ENCODE assay signal across 6 cellular contexts in the genomic region with DNA sequence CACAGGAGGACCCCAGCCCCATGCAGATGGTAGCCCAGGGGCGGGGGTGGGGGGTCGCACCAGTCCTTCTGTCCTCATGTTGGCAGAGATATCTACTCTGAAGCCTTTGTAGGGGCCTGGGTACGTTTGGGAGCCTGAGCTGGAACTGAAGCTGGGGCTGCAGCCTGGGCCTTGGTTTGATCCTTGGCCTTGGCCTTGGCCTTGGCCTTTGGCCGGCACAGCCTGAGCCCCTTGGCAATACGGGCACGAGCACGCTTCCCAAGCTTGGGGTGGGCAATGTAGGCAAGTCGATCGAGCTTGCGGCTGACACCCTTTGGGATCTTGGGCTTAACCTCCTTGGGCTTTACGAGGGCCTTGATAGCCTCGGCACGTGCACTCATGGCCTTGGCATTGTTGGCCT. TPM values are rescaled to one million over a fixed set of nuclear protein-coding genes. Genes with fewer than 3 reads are reported as not detected.
A peak's percentile ranks its signal among the peaks of the same experiment; 100 is the strongest.
DNase-seq lines count a peak whose midpoint lies in the region; ATAC-seq and TF ChIP-seq lines count a peak whose summit lies in the region.
"Not testable (repeated sequence)": the region's sequence is repeated elsewhere in the genome, so short reads cannot be mapped to it uniquely, and the experiment has no call there.

No MANE protein-coding gene starts in this region.

- not testable (repeated sequence) for H3K27ac Mint-ChIP-seq in activated CD4-positive, alpha-beta memory T cell treated with anti-CD3 and anti-CD28 coated beads, Interleukin-2, amount 10 ng/mL, durations not matched to agents 7 days and 5 days
- peak overlapping the region; percentile 100 for H3K27ac Mint-ChIP-seq in activated naive CD8-positive, alpha-beta T cell treated with anti-CD3 and anti-CD28 coated beads, Interleukin-2, amount 50 U/mL, for 24 hours
- H3K27ac Mint-ChIP-seq in stimulated activated naive CD8-positive, alpha-beta T cell treated with anti-CD3 and anti-CD28 coated beads, Interleukin-15, Interleukin-2, amounts not matched to agents 100 ng/mL and 50 ng/mL, for 24 hours, result peak overlapping the region; percentile 100

- POLR2A ChIA-PET in PC-3 (lab: Charles Lee; ENCODE audit: unreplicated experiment), result not testable (repeated sequence)
- POLR2A ChIA-PET in activated CD4-positive, alpha-beta memory T cell treated with anti-CD3 and anti-CD28 coated beads, Interleukin-2, amount 10 ng/mL, durations not matched to agents 7 days and 5 days (lab: Charles Lee), result interaction anchor here (1.4 to 3.1 kb wide), 6 partner anchors 10 to 227 kb away, joined by 3 to 78 read pairs (median 22); a partner anchor contains a TSS

- H3K56ac ChIP-seq in mesendoderm (ENCODE audit: low read length), result not testable (repeated sequence)

- H3K36me3 ChIP-seq in DND-41 (ENCODE audit: insufficient read depth, low read length) (peaks cover 40% of the 10 kb centered on the region), PC-3 (ENCODE audit: low read depth, low read length) (peaks cover 29% of the 10 kb centered on the region), mesendoderm (ENCODE audit: control insufficient read depth, insufficient read depth, low read length) (peaks cover 21% of the 10 kb centered on the region)

- not testable (repeated sequence) for H2BK15ac ChIP-seq in mesendoderm (replicated peaks; ENCODE audit: low read depth)

- H3K9ac ChIP-seq in DND-41 (ENCODE audit: low read depth, low read length) (peak overlapping the region; percentile 86; the same call in 1 of the 2 replicates), mesendoderm (ENCODE audit: low read length) (peak overlapping the region; percentile 99)
- H3K9ac ChIP-seq in PC-3 (ENCODE audit: low read length), result not testable (repeated sequence)

- not testable (repeated sequence) for H2BK5ac ChIP-seq in mesendoderm (ENCODE audit: low read length)

- H3K4me3 Mint-ChIP-seq in activated CD4-positive, alpha-beta memory T cell treated with anti-CD3 and anti-CD28 coated beads, Interleukin-2, amount 10 ng/mL, durations not matched to agents 7 days and 5 days, result peak overlapping the region; percentile 100
- peak overlapping the region; percentile 100 for H3K4me3 Mint-ChIP-seq in activated naive CD8-positive, alpha-beta T cell treated with anti-CD3 and anti-CD28 coated beads, Interleukin-2, amount 50 U/mL, for 24 hours
- peak overlapping the region; percentile 99 for H3K4me3 Mint-ChIP-seq in stimulated activated naive CD8-positive, alpha-beta T cell treated with anti-CD3 and anti-CD28 coated beads, Interleukin-15, Interleukin-2, amounts not matched to agents 100 ng/mL and 50 ng/mL, for 24 hours

- H2AFZ ChIP-seq in DND-41 (ENCODE audit: low read depth, low read length); PC-3 (ENCODE audit: low read length): not testable (repeated sequence)

- not testable (repeated sequence) for H3K27ac ChIP-seq in DND-41 (ENCODE audit: low read length); PC-3 (ENCODE audit: low read length); mesendoderm (ENCODE audit: low read depth, low read length)

- WGBS in mesendoderm (ENCODE audit: extremely low coverage, insufficient coverage, low lambda C conversion rate), result no CpG with 5 or more reads among the region's 13 CpGs

- H3K4me1 ChIP-seq in DND-41 (ENCODE audit: insufficient read depth, low read length) (peaks cover 28% of the 10 kb centered on the region), PC-3 (ENCODE audit: insufficient read depth, low read length) (peaks cover 22% of the 10 kb centered on the region), mesendoderm (ENCODE audit: control insufficient read depth, low read depth, low read length) (peaks cover 12% of the 10 kb centered on the region)

- not testable (repeated sequence) for H3K9me2 ChIP-seq in PC-3 (replicated peaks; ENCODE audit: low read length)

- not testable (repeated sequence) for H4K8ac ChIP-seq in mesendoderm (ENCODE audit: low read depth, low read length)

- CTCF ChIA-PET in PC-3 (lab: Charles Lee), result not testable (repeated sequence)
- CTCF ChIA-PET in activated CD4-positive, alpha-beta memory T cell treated with anti-CD3 and anti-CD28 coated beads, Interleukin-2, amount 10 ng/mL, durations not matched to agents 7 days and 5 days (lab: Charles Lee), result interaction anchor here (1.5 to 3.0 kb wide), 4 partner anchors 8 to 52 kb away, joined by 7 to 16 read pairs (median 10); a partner anchor contains a TSS

- intact Hi-C loops in PC-3 (cut with micrococcal nuclease), result not testable (repeated sequence)

- H3K4me3 ChIP-seq in DND-41 (ENCODE audit: low read depth in 1 of 2, low read length in 2 of 2), result peak overlapping the region in 1 of 2 experiments; percentile 73; a peak in 1 of 4 replicates
- not testable (repeated sequence) for H3K4me3 ChIP-seq in PC-3 (ENCODE audit: low read length); mesendoderm (ENCODE audit: low read length)

- H2BK120ac ChIP-seq in mesendoderm (ENCODE audit: low read depth, low read length), result not testable (repeated sequence)

- H2AK5ac ChIP-seq in mesendoderm (ENCODE audit: low read length), result not testable (repeated sequence)

- H3K4ac ChIP-seq in mesendoderm (ENCODE audit: low read depth, low read length), result not testable (repeated sequence)

- not testable (repeated sequence) for H4K5ac ChIP-seq in mesendoderm (ENCODE audit: low read length)

- H4K20me1 ChIP-seq in DND-41 (ENCODE audit: insufficient read depth, low read length), result peaks cover 37% of the 10 kb centered on the region
- not testable (repeated sequence) for H4K20me1 ChIP-seq in PC-3 (ENCODE audit: low read length)

- H3F3A ChIP-seq in PC-3 (ENCODE audit: low read length, unreplicated experiment), result peaks cover 18% of the 10 kb centered on the region

- not testable (repeated sequence) for DNase-seq in DND-41; PC-3; activated CD4-positive, alpha-beta memory T cell treated with anti-CD3 and anti-CD28 coated beads, Interleukin-2, amount 10 ng/mL, durations not matched to agents 7 days and 5 days; activated naive CD8-positive, alpha-beta T cell treated with anti-CD3 and anti-CD28 coated beads, Interleukin-2, amount 50 U/mL, for 24 hours; mesendoderm

- H3K27me3 Mint-ChIP-seq in activated CD4-positive, alpha-beta memory T cell treated with anti-CD3 and anti-CD28 coated beads, Interleukin-2, amount 10 ng/mL, durations not matched to agents 7 days and 5 days; activated naive CD8-positive, alpha-beta T cell treated with anti-CD3 and anti-CD28 coated beads, Interleukin-2, amount 50 U/mL, for 24 hours; stimulated activated naive CD8-positive, alpha-beta T cell treated with anti-CD3 and anti-CD28 coated beads, Interleukin-15, Interleukin-2, amounts not matched to agents 100 ng/mL and 50 ng/mL, for 24 hours: not testable (repeated sequence)

- BruUV-seq in PC-3 (replicated peaks; lab: Mats Ljungman, UMichigan), result not testable (repeated sequence)

- H3K27me3 ChIP-seq in DND-41 (ENCODE audit: insufficient read depth, low read length, poor library complexity); PC-3 (ENCODE audit: low read length); mesendoderm (ENCODE audit: insufficient read depth, low read length, poor library complexity): not testable (repeated sequence)

- not testable (repeated sequence) for ATAC-seq in DND-41 (ENCODE audit: insufficient read depth, low read depth); PC-3; activated naive CD8-positive, alpha-beta T cell treated with anti-CD3 and anti-CD28 coated beads, Interleukin-2, amount 50 U/mL, for 24 hours

- not testable (repeated sequence) for H3K9me3 ChIP-seq in DND-41 (ENCODE audit: insufficient read depth, low read length, severe bottlenecking); PC-3 (ENCODE audit: low read length)

- not testable (repeated sequence) for TF ChIP-seq CTCF in DND-41 (IDR thresholded peaks at IDR 0.05; ENCODE audit: borderline replicate concordance, extremely low read depth, low read length, poor library complexity, severe bottlenecking); PC-3 (conservative IDR thresholded peaks at IDR 0.05; ENCODE audit: low read depth, low read length)

- not testable (repeated sequence) for H3K23ac ChIP-seq in mesendoderm (ENCODE audit: low read length)

- H3K18ac ChIP-seq in mesendoderm (ENCODE audit: low read length), result not testable (repeated sequence)

- peaks cover 31% of the 10 kb centered on the region for H3K79me2 ChIP-seq in DND-41 (ENCODE audit: insufficient read depth, low read length)
- H3K79me2 ChIP-seq in PC-3 (ENCODE audit: low read length), result peaks cover 32% of the 10 kb centered on the region
- peaks cover 19% of the 10 kb centered on the region for H3K79me2 ChIP-seq in mesendoderm (ENCODE audit: control insufficient read depth, insufficient read depth, low read length)

- peaks cover 46% of the 10 kb centered on the region for H3K4me1 Mint-ChIP-seq in activated CD4-positive, alpha-beta memory T cell treated with anti-CD3 and anti-CD28 coated beads, Interleukin-2, amount 10 ng/mL, durations not matched to agents 7 days and 5 days
- peaks cover 38% of the 10 kb centered on the region for H3K4me1 Mint-ChIP-seq in activated naive CD8-positive, alpha-beta T cell treated with anti-CD3 and anti-CD28 coated beads, Interleukin-2, amount 50 U/mL, for 24 hours
- H3K4me1 Mint-ChIP-seq in stimulated activated naive CD8-positive, alpha-beta T cell treated with anti-CD3 and anti-CD28 coated beads, Interleukin-15, Interleukin-2, amounts not matched to agents 100 ng/mL and 50 ng/mL, for 24 hours (ENCODE audit: low read depth), result peaks cover 38% of the 10 kb centered on the region

- peak overlapping the region; percentile 93 for H3K4me2 ChIP-seq in DND-41 (ENCODE audit: insufficient read depth, low read length)
- peak overlapping the region; percentile 93; the same call in 1 of the 2 replicates for H3K4me2 ChIP-seq in PC-3 (ENCODE audit: low read length)
- H3K4me2 ChIP-seq in mesendoderm (ENCODE audit: low read length), result not testable (repeated sequence)

- not testable (repeated sequence) for H3K9me3 Mint-ChIP-seq in activated CD4-positive, alpha-beta memory T cell treated with anti-CD3 and anti-CD28 coated beads, Interleukin-2, amount 10 ng/mL, durations not matched to agents 7 days and 5 days; activated naive CD8-positive, alpha-beta T cell treated with anti-CD3 and anti-CD28 coated beads, Interleukin-2, amount 50 U/mL, for 24 hours; stimulated activated naive CD8-positive, alpha-beta T cell treated with anti-CD3 and anti-CD28 coated beads, Interleukin-15, Interleukin-2, amounts not matched to agents 100 ng/mL and 50 ng/mL, for 24 hours

- H3K36me3 Mint-ChIP-seq in activated CD4-positive, alpha-beta memory T cell treated with anti-CD3 and anti-CD28 coated beads, Interleukin-2, amount 10 ng/mL, durations not matched to agents 7 days and 5 days (ENCODE audit: low read depth), result peaks cover 43% of the 10 kb centered on the region
- peaks cover 43% of the 10 kb centered on the region for H3K36me3 Mint-ChIP-seq in activated naive CD8-positive, alpha-beta T cell treated with anti-CD3 and anti-CD28 coated beads, Interleukin-2, amount 50 U/mL, for 24 hours (ENCODE audit: low read depth)
- peaks cover 46% of the 10 kb centered on the region for H3K36me3 Mint-ChIP-seq in stimulated activated naive CD8-positive, alpha-beta T cell treated with anti-CD3 and anti-CD28 coated beads, Interleukin-15, Interleukin-2, amounts not matched to agents 100 ng/mL and 50 ng/mL, for 24 hours (ENCODE audit: low read depth)

- H3K79me1 ChIP-seq in mesendoderm (ENCODE audit: low read length), result peaks cover 18% of the 10 kb centered on the region

RNA-seq across cellular contexts. Expression of a gene that starts 2.0 kb away (rescaled TPM):
- 1,539 and 1,807 TPM in 2 replicates for total RNA-seq in PC-3 (2014; rRNA removed)
- total RNA-seq in activated CD4-positive, alpha-beta memory T cell treated with anti-CD3 and anti-CD28 coated beads, Interleukin-2, amount 10 ng/mL, durations not matched to agents 7 days and 5 days, result 1,000 to 10,000 TPM; 1,042 to 1,047 TPM
- polyA plus RNA-seq in mesendoderm (2013, experiment 1 of 2), result 2,106 TPM
- polyA plus RNA-seq in mesendoderm (2013, experiment 2 of 2), result 2,168 TPM

RNA-seq across cellular contexts. Expression of a gene that starts 10.3 kb away (rescaled TPM):
- total RNA-seq in PC-3 (2014; rRNA removed), result 71.3 and 113 TPM in 2 replicates
- total RNA-seq in activated CD4-positive, alpha-beta memory T cell treated with anti-CD3 and anti-CD28 coated beads, Interleukin-2, amount 10 ng/mL, durations not matched to agents 7 days and 5 days, result 10 to 100 TPM; 18.4 to 22.0 TPM
- 28.2 TPM for polyA plus RNA-seq in mesendoderm (2013, experiment 1 of 2)
- 25.1 TPM for polyA plus RNA-seq in mesendoderm (2013, experiment 2 of 2)

RNA-seq across cellular contexts. Expression of a gene that starts 18.8 kb away (rescaled TPM):
- 22.1 and 23.4 TPM in 2 replicates for total RNA-seq in PC-3 (2014; rRNA removed)
- total RNA-seq in activated CD4-positive, alpha-beta memory T cell treated with anti-CD3 and anti-CD28 coated beads, Interleukin-2, amount 10 ng/mL, durations not matched to agents 7 days and 5 days, result 10 to 100 TPM; 10.8 to 13.3 TPM
- polyA plus RNA-seq in mesendoderm (2013, experiment 1 of 2), result 2.6 TPM
- 2.4 TPM for polyA plus RNA-seq in mesendoderm (2013, experiment 2 of 2)

RNA-seq across cellular contexts. Expression of a gene that starts 19.8 kb away (rescaled TPM):
- 49.6 and 53.8 TPM in 2 replicates for total RNA-seq in PC-3 (2014; rRNA removed)
- 10 to 100 TPM; 57.4 to 58.1 TPM for total RNA-seq in activated CD4-positive, alpha-beta memory T cell treated with anti-CD3 and anti-CD28 coated beads, Interleukin-2, amount 10 ng/mL, durations not matched to agents 7 days and 5 days
- polyA plus RNA-seq in mesendoderm (2013, experiment 1 of 2), result 2.8 TPM
- 2.6 TPM for polyA plus RNA-seq in mesendoderm (2013, experiment 2 of 2)

RNA-seq across cellular contexts. Expression of a gene that starts 26.4 kb away (rescaled TPM):
- total RNA-seq in PC-3 (2014; rRNA removed), result 45.8 and 59.1 TPM in 2 replicates
- total RNA-seq in activated CD4-positive, alpha-beta memory T cell treated with anti-CD3 and anti-CD28 coated beads, Interleukin-2, amount 10 ng/mL, durations not matched to agents 7 days and 5 days, result 10 to 100 TPM; 31.0 to 34.2 TPM
- polyA plus RNA-seq in mesendoderm (2013, experiment 1 of 2), result 14.4 TPM
- polyA plus RNA-seq in mesendoderm (2013, experiment 2 of 2), result 14.3 TPM
